Comparison of ENCODE assay signal across 16 cellular contexts in the genomic region with DNA sequence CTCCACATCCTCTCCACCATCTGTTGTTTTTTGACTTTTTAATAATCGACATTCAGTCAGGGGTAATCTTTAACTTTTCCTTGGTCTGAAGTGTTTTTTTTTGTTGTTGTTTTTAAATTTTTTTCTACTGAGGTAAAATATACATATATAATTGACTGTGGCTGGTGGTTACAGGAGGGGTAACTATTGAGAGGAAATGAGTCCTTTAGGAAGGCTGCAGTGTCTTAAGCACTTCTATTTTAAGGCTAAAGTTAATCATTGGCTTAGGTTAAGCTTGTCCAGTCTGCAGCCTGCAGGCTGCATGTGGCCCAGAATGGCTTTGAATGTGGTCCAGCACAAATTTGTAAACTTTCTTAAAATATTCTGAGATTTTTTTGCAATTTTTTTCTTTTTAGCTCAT.
DNase-seq lines count a peak whose midpoint lies in the region; ATAC-seq and TF ChIP-seq lines count a peak whose summit lies in the region.
"Had no signal": no experiment of that assay in that cellular context is flagged by ENCODE, and none has a peak within 500 bp of the region (broad histone marks: within the 10 kb centered on the region; RNA-seq: fewer than 3 reads in every experiment).

No MANE protein-coding gene starts in this region.

- H3K4me3 Mint-ChIP-seq in Caco-2 (ENCODE audit: unreplicated experiment), result no peak overlapping the region
- H3K4me3 Mint-ChIP-seq: activated T-cell treated with anti-CD3 and anti-CD28 coated beads, Interleukin-2, amount 50 U/mL, for 72 hours; naive thymus-derived CD4-positive, alpha-beta T cell had no signal

- H3K27me3 Mint-ChIP-seq in Caco-2 (ENCODE audit: insufficient read depth, unreplicated experiment), result peaks cover 9% of the 10 kb centered on the region

- POLR2A ChIA-PET in Caco-2 (lab: Charles Lee), result no interaction called here

- H3K36me3 ChIP-seq in Caco-2 (ENCODE audit: control insufficient read depth, insufficient read depth, low read length), result no peaks in the 10 kb centered on the region

- H3K4me1 Mint-ChIP-seq in Caco-2 (ENCODE audit: low read depth, unreplicated experiment), result no peaks in the 10 kb centered on the region
- H3K4me1 Mint-ChIP-seq: naive thymus-derived CD4-positive, alpha-beta T cell had no signal

- H3K36me3 Mint-ChIP-seq in Caco-2 (ENCODE audit: insufficient read depth, unreplicated experiment), result no peaks in the 10 kb centered on the region
- H3K36me3 Mint-ChIP-seq: naive thymus-derived CD4-positive, alpha-beta T cell had no signal

- DNase-seq in NCI-H82 (lab: John Stamatoyannopoulos, UW) (peak; percentile 59), epidermal melanocyte (ENCODE audit: insufficient read length, low spot score) (no peak), NK-92 (lab: John Stamatoyannopoulos, UW; ENCODE audit: unreplicated experiment) (no peak), Caco-2 (no peak)
- DNase-seq: activated CD4-positive, alpha-beta T cell treated with anti-CD3 and anti-CD28 coated beads for 1 hour; activated T-cell treated with anti-CD3 and anti-CD28 coated beads, Interleukin-2, amount 50 U/mL, for 72 hours; left ventricle myocardium superior; naive thymus-derived CD4-positive, alpha-beta T cell; NCI-H1048; NCI-H226; PC-9; stimulated activated CD4-positive, alpha-beta T cell treated with anti-CD3 and anti-CD28 coated beads, Interleukin-2, amount 100 ng/mL, for 48 hours had no signal

- no peaks in the 10 kb centered on the region for H3K4me1 ChIP-seq in Caco-2

- H3K27ac Mint-ChIP-seq in Caco-2 (ENCODE audit: unreplicated experiment), result no peak overlapping the region
- H3K27ac Mint-ChIP-seq: activated T-cell treated with anti-CD3 and anti-CD28 coated beads, Interleukin-2, amount 50 U/mL, for 72 hours; naive thymus-derived CD4-positive, alpha-beta T cell had no signal

- TF ChIP-seq CTCF in Caco-2 (IDR thresholded peaks at IDR 0.05; ENCODE audit: insufficient read depth in 1 of 2, low read depth in 1 of 2, low read length in 1 of 2, severe bottlenecking in 1 of 2, unreplicated experiment in 1 of 2), result no peak

- no TSS peak for BruUV-seq in Caco-2 (replicated peaks; lab: Mats Ljungman, UMichigan)

- no peaks in the 10 kb centered on the region for H3K9me3 Mint-ChIP-seq in Caco-2 (ENCODE audit: unreplicated experiment)
- H3K9me3 Mint-ChIP-seq: naive thymus-derived CD4-positive, alpha-beta T cell had no signal

- H3K9me3 ChIP-seq in Caco-2, result no peaks in the 10 kb centered on the region

- H3K27me3 ChIP-seq in Caco-2 (replicated peaks; ENCODE audit: control insufficient read depth, insufficient read depth, low read length), result no peaks in the 10 kb centered on the region

- no peak overlapping the region for H3K4me3 ChIP-seq in Caco-2 (ENCODE audit: low read depth, low read length)
- H3K4me3 ChIP-seq: PC-9 had no signal

- intact Hi-C loops in Caco-2 (cut with micrococcal nuclease; ENCODE audit: unreplicated experiment), result no loop called here

- CTCF ChIA-PET in Caco-2 (lab: Charles Lee), result no interaction called here

- peak; percentile 100 for ATAC-seq in GM18508 (IDR thresholded peaks at IDR 0.05; ENCODE audit: insufficient read depth, unreplicated experiment)
- ATAC-seq in GM21390 (IDR thresholded peaks at IDR 0.05; ENCODE audit: unreplicated experiment), result peak; percentile 74
- ATAC-seq in HG03060 (IDR thresholded peaks at IDR 0.05; ENCODE audit: low read depth, unreplicated experiment), result peak; percentile 92
- ATAC-seq in GM18519 (IDR thresholded peaks at IDR 0.05; ENCODE audit: low FRiP score, unreplicated experiment), result no peak
- ATAC-seq: activated T-cell treated with anti-CD3 and anti-CD28 coated beads, Interleukin-2, amount 50 U/mL, for 72 hours; left ventricle myocardium superior; naive thymus-derived CD4-positive, alpha-beta T cell had no signal
